Comparison of ENCODE assay signal across 22 cellular contexts in the genomic region with DNA sequence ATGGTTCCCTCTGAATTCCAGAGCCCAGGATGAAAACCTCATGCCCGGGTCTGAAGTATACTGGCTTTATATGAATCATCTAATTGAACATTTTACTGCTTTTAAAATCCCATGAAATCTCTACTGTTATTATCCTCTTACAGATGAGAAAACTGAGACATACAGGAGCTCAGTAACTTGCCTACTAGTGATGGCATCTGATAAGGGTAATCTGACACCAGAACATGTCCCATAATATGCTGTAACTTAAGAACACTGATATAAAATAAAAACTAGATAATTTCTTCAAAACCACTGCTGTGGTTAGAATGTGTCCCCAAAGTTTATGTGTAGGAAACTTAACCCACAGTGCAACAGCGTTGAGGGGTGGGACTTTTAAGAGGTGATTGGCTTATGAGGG.
"Had no signal": no experiment of that assay in that cellular context is flagged by ENCODE, and none has a peak within 500 bp of the region (broad histone marks: within the 10 kb centered on the region; RNA-seq: fewer than 3 reads in every experiment).

No MANE protein-coding gene starts in this region.

- H3K4me3 Mint-ChIP-seq: naive thymus-derived CD4-positive, alpha-beta T cell had no signal

- H3K4me1 Mint-ChIP-seq: naive thymus-derived CD4-positive, alpha-beta T cell had no signal

- H3K4me3 ChIP-seq: coronary artery, dorsolateral prefrontal cortex, esophagus squamous epithelium, gastrocnemius medialis, heart right ventricle, left lung, lower lobe of right lung had no signal

- H3K36me3 Mint-ChIP-seq: naive thymus-derived CD4-positive, alpha-beta T cell had no signal

- H3K27ac Mint-ChIP-seq: naive thymus-derived CD4-positive, alpha-beta T cell had no signal

- H3K27ac ChIP-seq: coronary artery, dorsolateral prefrontal cortex, epithelial cell of prostate, esophagus squamous epithelium, gastrocnemius medialis, heart right ventricle, left lung, lower lobe of right lung had no signal

- DNase-seq: dorsolateral prefrontal cortex; effector CD4-positive, alpha-beta T cell; effector memory CD4-positive, alpha-beta T cell; erythroblast; esophagus squamous epithelium; foreskin fibroblast; foreskin melanocyte; gastrocnemius medialis; glutamatergic neuron; head of caudate nucleus; heart right ventricle; hippocampal formation; left cardiac atrium; left lung; left ventricle myocardium superior; lower lobe of right lung; mesenchymal stem cell; midbrain; naive thymus-derived CD4-positive, alpha-beta T cell had no signal

- H3K27me3 ChIP-seq: dorsolateral prefrontal cortex, esophagus squamous epithelium, gastrocnemius medialis, heart right ventricle, left lung had no signal

- H3K4me1 ChIP-seq: esophagus squamous epithelium, gastrocnemius medialis, heart right ventricle, left lung, lower lobe of right lung had no signal

- H3K9me3 ChIP-seq: esophagus squamous epithelium, gastrocnemius medialis, heart right ventricle, left lung, lower lobe of right lung had no signal

- ATAC-seq: esophagus mucosa; gastrocnemius medialis; heart right ventricle; left cardiac atrium; left lung; left ventricle myocardium superior; lower lobe of right lung; naive thymus-derived CD4-positive, alpha-beta T cell had no signal

- H3K36me3 ChIP-seq: esophagus squamous epithelium, gastrocnemius medialis, heart right ventricle, left lung, lower lobe of right lung had no signal
